In genomic region chr5:50965621-50966362, GRCh38 we compare ENCODE assay signal across 13 cellular contexts.
DNase-seq lines count a peak whose midpoint lies in the region; ATAC-seq and TF ChIP-seq lines count a peak whose summit lies in the region.
"Had no signal": no experiment of that assay in that cellular context is flagged by ENCODE, and none has a peak within 500 bp of the region (broad histone marks: within the 10 kb centered on the region; RNA-seq: fewer than 3 reads in every experiment).

No MANE protein-coding gene starts in this region.

- peaks cover 53% of the 10 kb centered on the region for H3K4me1 Mint-ChIP-seq in activated CD4-positive, alpha-beta memory T cell treated with anti-CD3 and anti-CD28 coated beads, Interleukin-2, amount 10 ng/mL, durations not matched to agents 7 days and 5 days
- H3K4me1 Mint-ChIP-seq in activated CD4-positive, alpha-beta memory T cell treated with anti-CD3 and anti-CD28 coated beads for 36 hours (ENCODE audit: low read depth), result peaks cover 59% of the 10 kb centered on the region
- peaks cover 55% of the 10 kb centered on the region for H3K4me1 Mint-ChIP-seq in WTC11
- H3K4me1 Mint-ChIP-seq in stimulated activated memory B cell treated with anti-CD40 and anti-IgM and Interleukin-4, amounts not matched to agents 10 μg/mL and 1 μg/mL and 100 μg/mL, for 72 hours, result peaks cover 61% of the 10 kb centered on the region

- no peaks in the 10 kb centered on the region for H3K9me3 Mint-ChIP-seq in activated CD4-positive, alpha-beta memory T cell treated with anti-CD3 and anti-CD28 coated beads, Interleukin-2, amount 10 ng/mL, durations not matched to agents 7 days and 5 days
- no peaks in the 10 kb centered on the region for H3K9me3 Mint-ChIP-seq in activated CD4-positive, alpha-beta memory T cell treated with anti-CD3 and anti-CD28 coated beads for 36 hours
- H3K9me3 Mint-ChIP-seq in WTC11, result no peaks in the 10 kb centered on the region
- peaks cover 6% of the 10 kb centered on the region for H3K9me3 Mint-ChIP-seq in stimulated activated memory B cell treated with anti-CD40 and anti-IgM and Interleukin-4, amounts not matched to agents 10 μg/mL and 1 μg/mL and 100 μg/mL, for 72 hours
- H3K9me3 Mint-ChIP-seq: activated CD4-positive, alpha-beta T cell treated with anti-CD3 and anti-CD28 coated beads, Interleukin-2, amount 10 ng/mL, durations not matched to agents 7 days and 5 days had no signal

- peak overlapping the region; percentile 60 for H3K4me3 ChIP-seq in iPS-18a (ENCODE audit: low read length)
- peak overlapping the region in 1 of 4 donors; percentile 49 for H3K4me3 ChIP-seq in esophagus muscularis mucosa
- H3K4me3 ChIP-seq in ovary, result no peak overlapping the region
- H3K4me3 ChIP-seq: SK-N-MC, upper lobe of right lung had no signal

- H3K27me3 ChIP-seq in iPS-18a (ENCODE audit: control insufficient read depth, insufficient read depth, low read length) (peaks cover 83% of the 10 kb centered on the region), esophagus muscularis mucosa (peaks cover 0 to 99% (median 74%) of the 10 kb centered on the region in 4 donors), ovary (no peaks in the 10 kb centered on the region)

- H3K27ac ChIP-seq in iPS-18a (ENCODE audit: low read length), result no peak overlapping the region
- H3K27ac ChIP-seq in esophagus muscularis mucosa (replicated peaks in 1 of 4), result no peak overlapping the region
- no peak overlapping the region for H3K27ac ChIP-seq in ovary
- H3K27ac ChIP-seq: SK-N-MC, upper lobe of right lung had no signal

- no peaks in the 10 kb centered on the region for H3K9me3 ChIP-seq in iPS-18a (ENCODE audit: control insufficient read depth, low read depth, low read length)
- H3K9me3 ChIP-seq in esophagus muscularis mucosa, result no peaks in the 10 kb centered on the region
- H3K9me3 ChIP-seq in ovary, result no peaks in the 10 kb centered on the region
- H3K9me3 ChIP-seq: upper lobe of right lung had no signal

- H3K4me1 ChIP-seq in iPS-18a (ENCODE audit: control insufficient read depth, low read depth, low read length) (peaks cover 39% of the 10 kb centered on the region), esophagus muscularis mucosa (peaks cover 38 to 60% (median 53%) of the 10 kb centered on the region in 4 donors), ovary (ENCODE audit: insufficient read depth) (peaks cover 5% of the 10 kb centered on the region)

- DNase-seq in activated CD4-positive, alpha-beta memory T cell treated with anti-CD3 and anti-CD28 coated beads, Interleukin-2, amount 10 ng/mL, durations not matched to agents 7 days and 5 days, result no peak
- no peak for DNase-seq in activated CD4-positive, alpha-beta memory T cell treated with anti-CD3 and anti-CD28 coated beads for 36 hours
- peak; percentile 20 for DNase-seq in WTC11 (ENCODE audit: low spot score)
- DNase-seq in esophagus muscularis mucosa (ENCODE audit: extremely low spot score), result no peak
- DNase-seq in ovary, result no peak
- DNase-seq: activated CD4-positive, alpha-beta T cell treated with anti-CD3 and anti-CD28 coated beads, Interleukin-2, amount 10 ng/mL, durations not matched to agents 7 days and 5 days; cortex of kidney; upper lobe of right lung had no signal

- TF ChIP-seq EP300 in esophagus muscularis mucosa (IDR thresholded peaks at IDR 0.05), result no peak
- no peak for TF ChIP-seq EP300 in ovary (IDR thresholded peaks at IDR 0.05)

- CTCF ChIA-PET in activated CD4-positive, alpha-beta memory T cell treated with anti-CD3 and anti-CD28 coated beads, Interleukin-2, amount 10 ng/mL, durations not matched to agents 7 days and 5 days (lab: Charles Lee), result no interaction called here
- CTCF ChIA-PET in activated CD4-positive, alpha-beta memory T cell treated with anti-CD3 and anti-CD28 coated beads for 36 hours (lab: Charles Lee), result no interaction called here
- CTCF ChIA-PET in WTC11 (lab: Charles Lee), result interaction anchor here (0.6 to 2.3 kb wide), 7 partner anchors 13 to 422 kb away, joined by 3 to 12 read pairs (median 5); partner anchors contain the start of gene ISL1

- H3K36me3 ChIP-seq in iPS-18a (ENCODE audit: control insufficient read depth, low read depth, low read length) (no peaks in the 10 kb centered on the region), esophagus muscularis mucosa (no peaks in the 10 kb centered on the region), ovary (no peaks in the 10 kb centered on the region)
- H3K36me3 ChIP-seq: upper lobe of right lung had no signal

- peaks cover 75% of the 10 kb centered on the region for H3K27me3 Mint-ChIP-seq in activated CD4-positive, alpha-beta memory T cell treated with anti-CD3 and anti-CD28 coated beads, Interleukin-2, amount 10 ng/mL, durations not matched to agents 7 days and 5 days
- H3K27me3 Mint-ChIP-seq in activated CD4-positive, alpha-beta memory T cell treated with anti-CD3 and anti-CD28 coated beads for 36 hours, result peaks cover 70% of the 10 kb centered on the region
- H3K27me3 Mint-ChIP-seq in WTC11 (ENCODE audit: low read depth), result peaks cover 84% of the 10 kb centered on the region
- H3K27me3 Mint-ChIP-seq in stimulated activated memory B cell treated with anti-CD40 and anti-IgM and Interleukin-4, amounts not matched to agents 10 μg/mL and 1 μg/mL and 100 μg/mL, for 72 hours, result peaks cover 80% of the 10 kb centered on the region

- H3K9ac ChIP-seq in iPS-18a (ENCODE audit: low read length), result no peak overlapping the region

- H3K27ac Mint-ChIP-seq in activated CD4-positive, alpha-beta memory T cell treated with anti-CD3 and anti-CD28 coated beads, Interleukin-2, amount 10 ng/mL, durations not matched to agents 7 days and 5 days, result no peak overlapping the region
- H3K27ac Mint-ChIP-seq in activated CD4-positive, alpha-beta memory T cell treated with anti-CD3 and anti-CD28 coated beads for 36 hours, result no peak overlapping the region
- no peak overlapping the region for H3K27ac Mint-ChIP-seq in WTC11
- no peak overlapping the region for H3K27ac Mint-ChIP-seq in stimulated activated memory B cell treated with anti-CD40 and anti-IgM and Interleukin-4, amounts not matched to agents 10 μg/mL and 1 μg/mL and 100 μg/mL, for 72 hours
- H3K27ac Mint-ChIP-seq: activated CD4-positive, alpha-beta T cell treated with anti-CD3 and anti-CD28 coated beads, Interleukin-2, amount 10 ng/mL, durations not matched to agents 7 days and 5 days had no signal

- POLR2A ChIA-PET in activated CD4-positive, alpha-beta memory T cell treated with anti-CD3 and anti-CD28 coated beads, Interleukin-2, amount 10 ng/mL, durations not matched to agents 7 days and 5 days (lab: Charles Lee), result no interaction called here
- POLR2A ChIA-PET in activated CD4-positive, alpha-beta memory T cell treated with anti-CD3 and anti-CD28 coated beads for 36 hours (lab: Charles Lee), result no interaction called here
- POLR2A ChIA-PET in WTC11 (lab: Charles Lee), result interaction anchor here (0.7 to 1.7 kb wide), 3 partner anchors 62 to 417 kb away, joined by 3 to 4 read pairs (median 3); partner anchors contain the start of gene ISL1

- peaks cover 2% of the 10 kb centered on the region for H3K36me3 Mint-ChIP-seq in activated CD4-positive, alpha-beta memory T cell treated with anti-CD3 and anti-CD28 coated beads, Interleukin-2, amount 10 ng/mL, durations not matched to agents 7 days and 5 days (ENCODE audit: low read depth)
- peaks cover 2% of the 10 kb centered on the region for H3K36me3 Mint-ChIP-seq in activated CD4-positive, alpha-beta memory T cell treated with anti-CD3 and anti-CD28 coated beads for 36 hours
- H3K36me3 Mint-ChIP-seq in WTC11, result no peaks in the 10 kb centered on the region
- peaks cover 5% of the 10 kb centered on the region for H3K36me3 Mint-ChIP-seq in stimulated activated memory B cell treated with anti-CD40 and anti-IgM and Interleukin-4, amounts not matched to agents 10 μg/mL and 1 μg/mL and 100 μg/mL, for 72 hours

- WGBS in esophagus muscularis mucosa, result 27% methylated on average over 28 of the region's 32 CpGs
- 21 to 26% (median 21%) methylated on average over 32 of the region's 32 CpGs for WGBS in ovary, 3 donors

- ATAC-seq in WTC11 (peak; percentile 7), GM21619 (IDR thresholded peaks at IDR 0.05; ENCODE audit: unreplicated experiment) (no peak)
- ATAC-seq in stimulated activated memory B cell treated with anti-CD40 and anti-IgM and Interleukin-4, amounts not matched to agents 10 μg/mL and 1 μg/mL and 100 μg/mL, for 72 hours, result no peak
- ATAC-seq: sciatic nerve, upper lobe of right lung had no signal

- intact Hi-C loops in activated CD4-positive, alpha-beta memory T cell treated with anti-CD3 and anti-CD28 coated beads for 36 hours (cut with micrococcal nuclease), result loop anchor here (2.0 to 10.0 kb wide), 2 partner anchors 415 to 1599 kb away; no protein-coding TSS in a partner anchor
- intact Hi-C loops in esophagus muscularis mucosa (cut with DNase I), result no loop called here
- intact Hi-C loops in ovary (cut with DNase I), result no loop called here

- H3K4me3 Mint-ChIP-seq in activated CD4-positive, alpha-beta memory T cell treated with anti-CD3 and anti-CD28 coated beads, Interleukin-2, amount 10 ng/mL, durations not matched to agents 7 days and 5 days, result peak overlapping the region; percentile 27
- no peak overlapping the region for H3K4me3 Mint-ChIP-seq in activated CD4-positive, alpha-beta memory T cell treated with anti-CD3 and anti-CD28 coated beads for 36 hours
- H3K4me3 Mint-ChIP-seq in WTC11, result peak overlapping the region; percentile 81
- peak overlapping the region; percentile 30 for H3K4me3 Mint-ChIP-seq in stimulated activated memory B cell treated with anti-CD40 and anti-IgM and Interleukin-4, amounts not matched to agents 10 μg/mL and 1 μg/mL and 100 μg/mL, for 72 hours

- TF ChIP-seq CTCF in WTC11 (IDR thresholded peaks at IDR 0.05) (no peak), esophagus muscularis mucosa (IDR thresholded peaks at IDR 0.05) (no peak), ovary (IDR thresholded peaks at IDR 0.05) (no peak)

- no peak for TF ChIP-seq POLR2A in esophagus muscularis mucosa (IDR thresholded peaks at IDR 0.05; ENCODE audit: low read depth)
- TF ChIP-seq POLR2A in ovary (IDR thresholded peaks at IDR 0.05), result no peak
